ENCODE assay signal across 8 cellular contexts in the genomic region with DNA sequence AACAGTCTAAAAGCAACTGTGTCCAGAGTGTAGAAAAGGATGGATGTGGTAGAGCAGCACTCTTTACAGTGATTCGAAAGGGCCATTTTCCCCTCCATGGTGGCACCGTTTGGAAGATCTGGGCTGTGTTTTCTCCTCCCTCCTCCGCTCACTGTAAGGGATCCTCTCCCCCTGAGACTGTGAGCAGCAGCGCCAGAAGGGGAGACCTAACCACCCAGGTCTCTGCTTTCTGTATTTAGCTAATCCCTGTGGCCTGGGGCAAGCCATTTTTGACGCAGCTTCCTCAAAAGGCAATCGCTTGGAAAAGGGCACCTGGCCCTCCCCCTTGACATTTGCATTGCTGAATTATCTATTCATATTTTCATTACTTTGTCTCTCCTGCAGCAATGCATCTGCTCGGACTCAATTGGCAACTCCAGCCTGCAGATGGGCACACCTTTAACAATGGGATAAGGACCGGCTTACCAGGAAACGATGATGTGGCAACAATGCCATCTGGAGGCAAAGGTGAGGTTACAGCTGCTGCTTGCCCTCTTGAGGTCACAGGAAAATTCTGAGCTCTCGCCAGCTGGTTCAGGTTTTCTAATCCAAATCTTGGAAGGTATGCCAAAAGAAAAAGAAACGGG.
DNase-seq lines count a peak whose midpoint lies in the region; ATAC-seq and TF ChIP-seq lines count a peak whose summit lies in the region.

No MANE protein-coding gene starts in this region.

- DNase-seq in D341Med (ENCODE audit: low spot score) = peak; percentile 78
- DNase-seq in SK-MEL-5 (ENCODE audit: low read depth, low spot score) = peak; percentile 48
- peak in 40 of 42 donors; percentile 13 to 77 (median 53) for DNase-seq in head of caudate nucleus
- DNase-seq in sigmoid colon = peak; percentile 68
- no peak for DNase-seq in effector CD8-positive, alpha-beta T cell (lab: John Stamatoyannopoulos, UW)

- intact Hi-C loops in head of caudate nucleus (cut with DNase I) (no loop called here), sigmoid colon (cut with DNase I) (loop anchor here (1.0 kb wide), 1 partner anchor 324 kb away; no protein-coding TSS in a partner anchor)

- H3K4me1 ChIP-seq in sigmoid colon = peaks cover 0 to 13% (median 9%) of the 10 kb centered on the region in 4 donors

- in situ Hi-C loops in SK-MEL-5 (cut with HindIII; ENCODE audit: low pct_unique_long_range_greater_than_20kb, low sequenced_read_pairs) = no loop called here

- no peaks in the 10 kb centered on the region for H3K27me3 ChIP-seq in sigmoid colon

- ATAC-seq in GM19324 (IDR thresholded peaks at IDR 0.05; ENCODE audit: low FRiP score, unreplicated experiment) = peak; percentile 67
- no peak for ATAC-seq in HG02763 (IDR thresholded peaks at IDR 0.05; ENCODE audit: unreplicated experiment)

- H3K36me3 ChIP-seq in sigmoid colon = no peaks in the 10 kb centered on the region

- 35 to 43% methylated on average over 11 of the region's 11 CpGs for WGBS in sigmoid colon, 2 donors

- H3K9me3 ChIP-seq in sigmoid colon = no peaks in the 10 kb centered on the region

- TF ChIP-seq CTCF in LNCAP (IDR thresholded peaks at IDR 0.05) (peak; percentile 82), sigmoid colon (IDR thresholded peaks at IDR 0.05) (peak in 2 of 4 experiments; percentile 43 to 51)

- TF ChIP-seq POLR2A in sigmoid colon (IDR thresholded peaks at IDR 0.05) = no peak

- H3K27ac ChIP-seq in sigmoid colon = peak overlapping the region in 2 of 4 donors; percentile 17 to 46

- TF ChIP-seq EP300 in sigmoid colon (IDR thresholded peaks at IDR 0.05) = no peak

- no peak overlapping the region for H3K4me3 ChIP-seq in sigmoid colon
